ENCODE assay signal across 13 cellular contexts in genomic region chr2:70090706-70091334, GRCh38. TPM values are rescaled to one million over a fixed set of nuclear protein-coding genes. Genes with fewer than 3 reads are reported as not detected.
DNase-seq lines count a peak whose midpoint lies in the region; ATAC-seq and TF ChIP-seq lines count a peak whose summit lies in the region.
"Had no signal": no experiment of that assay in that cellular context is flagged by ENCODE, and none has a peak within 500 bp of the region (broad histone marks: within the 10 kb centered on the region; RNA-seq: fewer than 3 reads in every experiment).

No MANE protein-coding gene starts in this region.

- ATAC-seq in HG03432 (IDR thresholded peaks at IDR 0.05; ENCODE audit: unreplicated experiment): no peak
- ATAC-seq: left ventricle myocardium superior had no signal

- H3K4me1 ChIP-seq in BLaER1 treated with 17β-estradiol and CSF1 and Interleukin-3, amounts not matched to agents 10 nM and 100 nM: peaks cover 46 to 64% (median 57%) of the 10 kb centered on the region in 10 experiments
- H3K4me1 ChIP-seq in breast epithelium: peaks cover 0 to 3% of the 10 kb centered on the region in 2 donors
- peaks cover 19% of the 10 kb centered on the region for H3K4me1 ChIP-seq in neural progenitor cell

- DNase-seq in NB4 (ENCODE audit: low read depth) (no peak), breast epithelium (ENCODE audit: low spot score in 2 of 2) (peak in 1 of 2 donors; percentile 16), neural progenitor cell (ENCODE audit: low spot score) (no peak), RKO (ENCODE audit: low spot score) (no peak), cerebellar cortex (ENCODE audit: low spot score) (no peak)
- DNase-seq in effector CD8-positive, alpha-beta T cell (lab: John Stamatoyannopoulos, UW): no peak
- DNase-seq: DMS 273 treated with DMSO at 0.1 percent for 48 hours, left ventricle myocardium superior, NCI-H187 treated with DMSO at 0.1 percent for 48 hours had no signal

- peaks cover 27% of the 10 kb centered on the region for H3K36me3 Mint-ChIP-seq in neural progenitor cell

- H4K20me1 ChIP-seq in BLaER1 treated with 17β-estradiol and CSF1 and Interleukin-3, amounts not matched to agents 10 nM and 100 nM: peaks cover 0 to 7% (median 0%) of the 10 kb centered on the region in 11 experiments; a peak in 3 of 22 replicates
- peaks cover 26% of the 10 kb centered on the region for H4K20me1 ChIP-seq in neural progenitor cell (ENCODE audit: low read depth)

- H3K9ac ChIP-seq in BLaER1 treated with 17β-estradiol and CSF1 and Interleukin-3, amounts not matched to agents 10 nM and 100 nM: peak overlapping the region in 9 of 11 experiments; percentile 97 to 100 (median 99); a peak in 16 of 22 replicates
- H3K9ac ChIP-seq in neural progenitor cell: no peak overlapping the region

- peak overlapping the region in 7 of 10 experiments; percentile 86 to 98 (median 92); a peak in 7 of 20 replicates for H3K4me3 ChIP-seq in BLaER1 treated with 17β-estradiol and CSF1 and Interleukin-3, amounts not matched to agents 10 nM and 100 nM
- H3K4me3 ChIP-seq in NB4 (ENCODE audit: low read depth, low read length) (peak overlapping the region; percentile 91), breast epithelium (no peak overlapping the region), neural progenitor cell (no peak overlapping the region)
- H3K4me3 ChIP-seq: SJSA1 had no signal

- H3K9me3 ChIP-seq in BLaER1 treated with 17β-estradiol and CSF1 and Interleukin-3, amounts not matched to agents 10 nM and 100 nM (replicated peaks in 1 of 11): peaks cover 0 to 3% (median 0%) of the 10 kb centered on the region in 11 experiments; a peak in 2 of 22 replicates
- H3K9me3 ChIP-seq in breast epithelium: no peaks in the 10 kb centered on the region
- no peaks in the 10 kb centered on the region for H3K9me3 ChIP-seq in neural progenitor cell (ENCODE audit: low read depth)

- peak overlapping the region in 9 of 11 experiments; percentile 99 to 100 (median 100); a peak in 18 of 22 replicates for H3K27ac ChIP-seq in BLaER1 treated with 17β-estradiol and CSF1 and Interleukin-3, amounts not matched to agents 10 nM and 100 nM
- H3K27ac ChIP-seq in breast epithelium: peak overlapping the region; percentile 100
- H3K27ac ChIP-seq in neural progenitor cell: peak overlapping the region; percentile 73
- H3K27ac ChIP-seq: SJSA1 had no signal

- H3K27me3 Mint-ChIP-seq in neural progenitor cell (ENCODE audit: insufficient read depth, low read depth): peaks cover 15% of the 10 kb centered on the region

- no peaks in the 10 kb centered on the region for H3K9me3 Mint-ChIP-seq in neural progenitor cell

- peak overlapping the region; percentile 0 for H3K4me3 Mint-ChIP-seq in neural progenitor cell

- H3K4me2 ChIP-seq in BLaER1 treated with 17β-estradiol and CSF1 and Interleukin-3, amounts not matched to agents 10 nM and 100 nM: peak overlapping the region; percentile 81 to 99 (median 94)
- H3K4me2 ChIP-seq in neural progenitor cell: peak overlapping the region; percentile 94

- intact Hi-C loops in breast epithelium (cut with DNase I; ENCODE audit: low total_unique reads): loop anchor here (1.0 kb wide), 1 partner anchor 32 kb away; no protein-coding TSS in a partner anchor

- H3K27me3 ChIP-seq in BLaER1 treated with 17β-estradiol and CSF1 and Interleukin-3, amounts not matched to agents 10 nM and 100 nM: no peaks in the 10 kb centered on the region
- H3K27me3 ChIP-seq in breast epithelium (no peaks in the 10 kb centered on the region), neural progenitor cell (no peaks in the 10 kb centered on the region)
- H3K27me3 ChIP-seq: SJSA1 had no signal

- TF ChIP-seq POLR2A in NB4 (IDR thresholded peaks at IDR 0.05; ENCODE audit: extremely low read depth, insufficient read length) (no peak), breast epithelium (IDR thresholded peaks at IDR 0.05) (no peak)

- H3K36me3 ChIP-seq in BLaER1 treated with 17β-estradiol and CSF1 and Interleukin-3, amounts not matched to agents 10 nM and 100 nM: peaks cover 8 to 21% (median 15%) of the 10 kb centered on the region in 11 experiments; a peak in 18 of 22 replicates
- H3K36me3 ChIP-seq in breast epithelium (no peaks in the 10 kb centered on the region), neural progenitor cell (no peaks in the 10 kb centered on the region)

- H2AFZ ChIP-seq in neural progenitor cell (replicated peaks): no peak overlapping the region
- H2AFZ ChIP-seq: GM23248 had no signal

- no peak overlapping the region for H3K27ac Mint-ChIP-seq in neural progenitor cell

- peaks cover 33% of the 10 kb centered on the region for H3K4me1 Mint-ChIP-seq in neural progenitor cell

- no peak for TF ChIP-seq CTCF in NB4 (IDR thresholded peaks at IDR 0.05; ENCODE audit: low read depth, low read length)
- no peak for TF ChIP-seq CTCF in breast epithelium (IDR thresholded peaks at IDR 0.05)
- no peak for TF ChIP-seq CTCF in neural progenitor cell (IDR thresholded peaks at IDR 0.05)

- peaks cover 28% of the 10 kb centered on the region for H3K79me2 ChIP-seq in neural progenitor cell (ENCODE audit: low read depth)

- peaks cover 63% of the 10 kb centered on the region for H3F3A ChIP-seq in neural progenitor cell (ENCODE audit: low read depth)

RNA-seq across cellular contexts. Expression of gene PCBP1, which starts 3.5 kb away (rescaled TPM):
- total RNA-seq in breast epithelium: 100 to 1,000 TPM; 121 to 210 (median 145) TPM
- total RNA-seq in neural progenitor cell (ENCODE audit: low replicate concordance): 62.0 and 82.0 TPM in 2 replicates

Comparison
In these comparisons a context has a peak if more than half of its experiments do, and no peak if none do; other contexts are left out.
1. H3K4me3 ChIP-seq: peak in BLaER1 treated with 17β-estradiol and CSF1 and Interleukin-3, amounts not matched to agents 10 nM and 100 nM (7 of 10) and NB4 (single experiment); none in breast epithelium (0 of 3) and neural progenitor cell (single experiment).
2. Peak in every context shown above with its lines, with median percentiles within 50 percentile points of each other: H3K27ac ChIP-seq.